In the genomic region with DNA sequence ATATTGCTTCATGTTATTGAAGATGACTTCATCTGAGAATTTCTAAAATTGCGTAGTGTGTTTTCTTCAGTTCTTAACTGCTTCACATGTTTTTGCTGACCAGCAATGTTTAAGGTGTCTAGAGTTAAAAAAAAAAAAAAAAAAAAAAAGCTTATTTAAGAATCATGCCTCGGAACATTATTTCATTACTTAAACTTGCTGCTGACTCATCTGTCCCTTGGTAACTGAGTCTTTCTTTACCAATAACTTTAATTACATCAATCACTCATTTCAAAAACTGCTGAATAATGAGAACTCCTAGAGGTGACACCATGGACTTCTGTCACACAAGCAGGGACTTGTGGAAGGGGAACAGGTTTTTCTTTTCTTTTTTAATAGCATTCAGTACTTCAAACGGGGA, we compare ENCODE assay signal across 25 cellular contexts. TPM values are rescaled to one million over a fixed set of nuclear protein-coding genes. Genes with fewer than 3 reads are reported as not detected.
DNase-seq lines count a peak whose midpoint lies in the region; ATAC-seq, FAIRE-seq and TF ChIP-seq lines count a peak whose summit lies in the region.
"Had no signal": no experiment of that assay in that cellular context is flagged by ENCODE, and none has a peak within 500 bp of the region (broad histone marks: within the 10 kb centered on the region; RNA-seq: fewer than 3 reads in every experiment).

No MANE protein-coding gene starts in this region.

- H3K36me3 ChIP-seq in HepG2 (replicated peaks in 1 of 2; ENCODE audit: control insufficient read depth in 1 of 2, insufficient read depth in 2 of 2, low read length in 2 of 2) (no peaks in the 10 kb centered on the region), right lobe of liver (no peaks in the 10 kb centered on the region)
- H3K36me3 ChIP-seq: BE2C, SJSA1 had no signal

- no peak overlapping the region for H3K27ac Mint-ChIP-seq in activated T-cell treated with anti-CD3 and anti-CD28 coated beads, Interleukin-2, amount 50 U/mL, for 72 hours

- no peak for TF ChIP-seq CTCF in HepG2 (CRISPR knock-in tag; IDR thresholded peaks at IDR 0.05)
- TF ChIP-seq CTCF in right lobe of liver (IDR thresholded peaks at IDR 0.05) = no peak
- TF ChIP-seq CTCF in epithelial cell of esophagus (IDR thresholded peaks at IDR 0.05; ENCODE audit: insufficient read depth, low read depth, low read length, missing control alignments) = no peak

- TF ChIP-seq POLR2A in HepG2 (IDR thresholded peaks at IDR 0.05; ENCODE audit: insufficient read depth in 1 of 2, low read depth in 2 of 2, low read length in 2 of 2) = no peak
- TF ChIP-seq POLR2A in right lobe of liver (IDR thresholded peaks at IDR 0.05) = no peak

- no peak overlapping the region for H3K27ac ChIP-seq in HepG2 (ENCODE audit: extremely low read length, insufficient read depth, low read length)
- no peak overlapping the region for H3K27ac ChIP-seq in right lobe of liver
- H3K27ac ChIP-seq: SJSA1 had no signal

- FAIRE-seq in HepG2 (lab: Jason Lieb, UNC) = no peak
- FAIRE-seq: D721Med, GM19239, H54, RCC 7860 had no signal

- TF ChIP-seq EP300 in HepG2 (IDR thresholded peaks at IDR 0.05; ENCODE audit: low read depth in 2 of 2, low read length in 2 of 2) (no peak), HepG2 (CRISPR knock-in tag; IDR thresholded peaks at IDR 0.05; ENCODE audit: borderline replicate concordance) (no peak)

- WGBS in HepG2 (ENCODE audit: low lambda C conversion rate) = 18% methylated on average over 3 of the region's 3 CpGs
- WGBS in right lobe of liver (ENCODE audit: insufficient coverage, low coverage, low lambda C conversion rate, missing lambda C conversion rate) = 46% methylated on average over 3 of the region's 3 CpGs

- intact Hi-C loops in HepG2 (cut with micrococcal nuclease; ENCODE audit: unreplicated experiment) = no loop called here
- intact Hi-C loops in right lobe of liver (cut with DNase I) = loop anchor here in 1 of 2 donors (10.0 kb wide), 1 partner anchor 662 kb away; a partner anchor contains a TSS

- H3K36me3 Mint-ChIP-seq in activated T-cell treated with anti-CD3 and anti-CD28 coated beads, Interleukin-2, amount 50 U/mL, for 72 hours (ENCODE audit: insufficient read depth in 2 of 2) = no peaks in the 10 kb centered on the region

- H3K9me3 ChIP-seq in HepG2 (ENCODE audit: low read length) (no peaks in the 10 kb centered on the region), right lobe of liver (no peaks in the 10 kb centered on the region)
- H3K9me3 ChIP-seq: BE2C, SJSA1 had no signal

- no peaks in the 10 kb centered on the region for H3K4me1 ChIP-seq in HepG2 (ENCODE audit: insufficient read depth, low read length)
- H3K4me1 ChIP-seq in right lobe of liver = no peaks in the 10 kb centered on the region
- H3K4me1 ChIP-seq: BE2C, SJSA1 had no signal

- POLR2A ChIA-PET in HepG2 (lab: Yijun Ruan, JAX) = no interaction called here

- H3K27me3 ChIP-seq in HepG2 (ENCODE audit: control insufficient read depth in 1 of 2, insufficient read depth in 2 of 2, low read length in 2 of 2) (peaks cover 2 to 13% of the 10 kb centered on the region in 2 experiments; a peak in 2 of 5 replicates), right lobe of liver (no peaks in the 10 kb centered on the region)
- H3K27me3 ChIP-seq: BE2C, SJSA1 had no signal

- H2AFZ ChIP-seq in HepG2 (ENCODE audit: low read length) = no peak overlapping the region

- H3K9me3 Mint-ChIP-seq in activated T-cell treated with anti-CD3 and anti-CD28 coated beads, Interleukin-2, amount 50 U/mL, for 72 hours = no peaks in the 10 kb centered on the region

- ATAC-seq in HepG2 (no peak), right lobe of liver (no peak), GM19455 (IDR thresholded peaks at IDR 0.05; ENCODE audit: unreplicated experiment) (no peak)
- ATAC-seq in activated T-cell treated with anti-CD3 and anti-CD28 coated beads, Interleukin-2, amount 50 U/mL, for 72 hours (replicated peaks in 1 of 2) = no peak
- ATAC-seq: Right ventricle myocardium inferior had no signal

- no TSS peak for BruUV-seq in HepG2 (replicated peaks; lab: Mats Ljungman, UMichigan)

- H3K4me2 ChIP-seq in HepG2 (ENCODE audit: low read depth, low read length) = no peak overlapping the region

- no peak overlapping the region for H3K4me3 Mint-ChIP-seq in activated T-cell treated with anti-CD3 and anti-CD28 coated beads, Interleukin-2, amount 50 U/mL, for 72 hours

- in situ Hi-C loops in HepG2 (cut with HindIII; ENCODE audit: extremely low pct_ligation_motif_present, low pct_unique_long_range_greater_than_20kb) = no loop called here

- H3K79me2 ChIP-seq in HepG2 (ENCODE audit: insufficient read depth, low read length) = no peaks in the 10 kb centered on the region

- no peak overlapping the region for H3K9ac ChIP-seq in HepG2 (ENCODE audit: insufficient read depth, low read depth, low read length)

- peaks cover 94% of the 10 kb centered on the region for H3K27me3 Mint-ChIP-seq in activated T-cell treated with anti-CD3 and anti-CD28 coated beads, Interleukin-2, amount 50 U/mL, for 72 hours (ENCODE audit: low read depth)

- H3K4me3 ChIP-seq in HepG2 (replicated peaks in 1 of 3; ENCODE audit: insufficient read depth in 1 of 3, low read depth in 2 of 3, low read length in 3 of 3) = no peak overlapping the region
- H3K4me3 ChIP-seq in right lobe of liver = no peak overlapping the region
- H3K4me3 ChIP-seq in epithelial cell of esophagus (ENCODE audit: low read length) = no peak overlapping the region
- H3K4me3 ChIP-seq: SJSA1 had no signal

- peaks cover 11% of the 10 kb centered on the region for H3K4me1 Mint-ChIP-seq in activated T-cell treated with anti-CD3 and anti-CD28 coated beads, Interleukin-2, amount 50 U/mL, for 72 hours (ENCODE audit: low read depth)

- DNase-seq in HepG2 (ENCODE audit: low spot score) (no peak), right lobe of liver (no peak), epithelial cell of esophagus (ENCODE audit: low read depth) (peak; percentile 80), kidney tubule cell (ENCODE audit: low spot score) (peak; percentile 1), cerebellar cortex (ENCODE audit: low spot score) (no peak), NCI-H1436 (lab: John Stamatoyannopoulos, UW) (no peak)
- DNase-seq in activated T-cell treated with anti-CD3 and anti-CD28 coated beads, Interleukin-2, amount 50 U/mL, for 72 hours = no peak
- DNase-seq: BE2C; DMS53; GF-D8; KBM-7; NCI-H1092 treated with DMSO at 0.1 percent for 48 hours; NCI-H146; NCI-H2029; NCI-H345; NCI-H524; NCI-H774; NK-92 treated with Interleukin-12 subunit alpha and Interleukin-12 subunit beta, amount 100 ng/mL, for 24 hours had no signal

- TF ChIP-seq RAD21 in HepG2 (CRISPR knock-in tag; IDR thresholded peaks at IDR 0.05) = no peak

- CTCF ChIA-PET in HepG2 (lab: Yijun Ruan, JAX; ENCODE audit: low intra/inter-chr PET ratio, low total read pairs) = no interaction called here

- H4K20me1 ChIP-seq in HepG2 (ENCODE audit: insufficient read depth, low read length) = no peaks in the 10 kb centered on the region

TF ChIP-seq in HepG2, 621 proteins besides CTCF, POLR2A, EP300 and RAD21:
- TF ChIP-seq MAFF (IDR thresholded peaks at IDR 0.05; ENCODE audit: low read depth, low read length) (peak; percentile 61), ZNF24 (IDR thresholded peaks at IDR 0.05) (no peak), MAFK (conservative IDR thresholded peaks at IDR 0.05 in 1 of 2, IDR thresholded peaks at IDR 0.05 in 1 of 2; ENCODE audit: low read length in 2 of 2) (peak; percentile 61)
- TF ChIP-seq, protein P1, sequence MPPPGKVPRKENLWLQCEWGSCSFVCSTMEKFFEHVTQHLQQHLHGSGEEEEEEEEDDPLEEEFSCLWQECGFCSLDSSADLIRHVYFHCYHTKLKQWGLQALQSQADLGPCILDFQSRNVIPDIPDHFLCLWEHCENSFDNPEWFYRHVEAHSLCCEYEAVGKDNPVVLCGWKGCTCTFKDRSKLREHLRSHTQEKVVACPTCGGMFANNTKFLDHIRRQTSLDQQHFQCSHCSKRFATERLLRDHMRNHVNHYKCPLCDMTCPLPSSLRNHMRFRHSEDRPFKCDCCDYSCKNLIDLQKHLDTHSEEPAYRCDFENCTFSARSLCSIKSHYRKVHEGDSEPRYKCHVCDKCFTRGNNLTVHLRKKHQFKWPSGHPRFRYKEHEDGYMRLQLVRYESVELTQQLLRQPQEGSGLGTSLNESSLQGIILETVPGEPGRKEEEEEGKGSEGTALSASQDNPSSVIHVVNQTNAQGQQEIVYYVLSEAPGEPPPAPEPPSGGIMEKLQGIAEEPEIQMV (CRISPR knock-in tag; IDR thresholded peaks at IDR 0.05; ENCODE audit: low read depth) = no peak

RNA-seq across cellular contexts. Expression of a gene that starts 16.2 kb away (rescaled TPM):
- total RNA-seq in HepG2 (2016; rRNA removed; fragmentation: Illumina TruSeq; extraction: Trizol) (not detected in 2 replicates), right lobe of liver (not detected)
- total RNA-seq in HepG2 (2016; cell fraction: cytosol; rRNA removed; fragmentation: Illumina TruSeq; extraction: Trizol; ENCODE audit: low read depth) = not detected in 2 replicates
- not detected in 2 replicates for total RNA-seq in HepG2 (2016; cell fraction: insoluble cytoplasmic fraction; rRNA removed; fragmentation: Illumina TruSeq; extraction: Trizol)
- not detected in 2 replicates for total RNA-seq in HepG2 (2016; cell fraction: membrane; rRNA removed; fragmentation: Illumina TruSeq; extraction: Trizol)
- total RNA-seq in HepG2 (2016; cell fraction: nucleus; rRNA removed; fragmentation: Illumina TruSeq; extraction: Trizol) = not detected in 2 replicates
- polyA plus RNA-seq in HepG2 (2011; rRNA removed) = not detected in 2 replicates
- polyA plus RNA-seq in HepG2 (2011; cell fraction: cytosol; rRNA removed) = not detected in 2 replicates
- polyA plus RNA-seq in HepG2 (2011; cell fraction: nucleus; rRNA removed) = not detected in 2 replicates
- not detected in 2 replicates for polyA plus RNA-seq in HepG2 (2012)
- not detected in 2 replicates for polyA plus RNA-seq in HepG2 (2016; cell fraction: cytosol; fragmentation: Illumina TruSeq; extraction: Trizol; ENCODE audit: low read depth)
- not detected in 2 replicates for polyA plus RNA-seq in HepG2 (2016; cell fraction: insoluble cytoplasmic fraction; fragmentation: Illumina TruSeq; extraction: Trizol; ENCODE audit: low read depth)
- polyA plus RNA-seq in HepG2 (2016; cell fraction: membrane; fragmentation: Illumina TruSeq; extraction: Trizol; ENCODE audit: low read depth) = not detected in 2 replicates
- polyA plus RNA-seq in HepG2 (2016; cell fraction: nucleus; fragmentation: Illumina TruSeq; extraction: Trizol; ENCODE audit: insufficient read depth, low read depth) = not detected in 2 replicates
- polyA minus RNA-seq in HepG2 (2011; rRNA and poly(A)+ RNA removed; ENCODE audit: low replicate concordance) = 1.1 TPM in 1 of 2 replicates, not detected in the other
- polyA minus RNA-seq in HepG2 (2011; cell fraction: cytosol; rRNA and poly(A)+ RNA removed) = not detected in 2 replicates
- polyA minus RNA-seq in HepG2 (2011; cell fraction: nucleus; rRNA and poly(A)+ RNA removed) = not detected in 2 replicates
- 1 to 10 TPM in 1 of 2 donors, under 1 TPM in 1; 0.74 to 1.4 TPM for total RNA-seq in activated T-cell treated with anti-CD3 and anti-CD28 coated beads, Interleukin-2, amount 50 U/mL, for 72 hours

Comparison
In these comparisons a context has a peak if more than half of its experiments do, and no peak if none do; other contexts are left out.
1. DNase-seq: peak in epithelial cell of esophagus (single experiment) and kidney tubule cell (single experiment); none in HepG2 (single experiment), right lobe of liver (0 of 3), activated T-cell treated with anti-CD3 and anti-CD28 coated beads, Interleukin-2, amount 50 U/mL, for 72 hours (0 of 2), cerebellar cortex (single experiment) and NCI-H1436 (single experiment).